8 cellular contexts compared by ENCODE assay signal in genomic region chr10:110354322-110354766, GRCh38. TPM values are rescaled to one million over a fixed set of nuclear protein-coding genes. Genes with fewer than 3 reads are reported as not detected.
DNase-seq lines count a peak whose midpoint lies in the region; FAIRE-seq and TF ChIP-seq lines count a peak whose summit lies in the region.

No MANE protein-coding gene starts in this region.

- TF ChIP-seq CTCF in cardiac muscle cell (IDR thresholded peaks at IDR 0.05; ENCODE audit: low read depth, low read length) (peak; percentile 88), prostate gland (IDR thresholded peaks at IDR 0.05) (peak in 3 of 4 experiments; percentile 37 to 74 (median 49))

- WGBS in prostate gland: 36% methylated on average over 11 of the region's 11 CpGs

- no peak for FAIRE-seq in HTR-8/SVneo (lab: Jason Lieb, UNC)

- H3K9me3 ChIP-seq in cardiac muscle cell (ENCODE audit: low read depth): no peaks in the 10 kb centered on the region
- H3K9me3 ChIP-seq in prostate gland: no peaks in the 10 kb centered on the region

- H3K27ac ChIP-seq in cardiac muscle cell (no peak overlapping the region), prostate gland (no peak overlapping the region)

- intact Hi-C loops in prostate gland (cut with DNase I): no loop called here

- peak; percentile 40 for DNase-seq in NCI-H1436 (lab: John Stamatoyannopoulos, UW)
- no peak for DNase-seq in NCI-H1436 treated with DMSO at 0.1 percent for 48 hours (lab: John Stamatoyannopoulos, UW)
- peak; percentile 71 for DNase-seq in HTR-8/SVneo (ENCODE audit: insufficient read length, low spot score)
- peak; percentile 28 for DNase-seq in SK-N-DZ (ENCODE audit: low spot score)
- DNase-seq in activated naive CD4-positive, alpha-beta T cell treated with anti-CD3 and anti-CD28 coated beads, Interleukin-2, amount 50 U/mL, for 16 hours: peak; percentile 79
- DNase-seq in cardiac muscle cell (ENCODE audit: low read depth in 1 of 2, low spot score in 1 of 2): peak; percentile 82 to 87
- DNase-seq in prostate gland (ENCODE audit: low spot score): peak; percentile 53
- DNase-seq in ureter (ENCODE audit: low spot score): peak; percentile 87

- H3K4me1 ChIP-seq in cardiac muscle cell (ENCODE audit: low read depth) (peaks cover 10% of the 10 kb centered on the region), prostate gland (replicated peaks) (no peaks in the 10 kb centered on the region)

- H3K27me3 ChIP-seq in cardiac muscle cell: no peaks in the 10 kb centered on the region
- H3K27me3 ChIP-seq in prostate gland (replicated peaks; ENCODE audit: insufficient read depth): no peaks in the 10 kb centered on the region

- TF ChIP-seq POLR2A in prostate gland (IDR thresholded peaks at IDR 0.05): no peak

- no peaks in the 10 kb centered on the region for H3K36me3 ChIP-seq in cardiac muscle cell
- H3K36me3 ChIP-seq in prostate gland: no peaks in the 10 kb centered on the region

- no peak overlapping the region for H3K4me3 ChIP-seq in cardiac muscle cell
- no peak overlapping the region for H3K4me3 ChIP-seq in prostate gland

RNA-seq across cellular contexts. Expression of gene SMNDC1, which starts 49.6 kb away (rescaled TPM):
- 9.5 and 10.3 TPM in 2 replicates for polyA plus RNA-seq in SK-N-DZ (2014; cell fraction: cytosol; rRNA removed)
- 16.1 and 25.1 TPM in 2 replicates for polyA plus RNA-seq in SK-N-DZ (2014; cell fraction: nucleus; rRNA removed)
- total RNA-seq in cardiac muscle cell: 12.4 and 13.5 TPM in 2 replicates
- 24.9 and 29.7 TPM in 2 replicates for polyA plus RNA-seq in cardiac muscle cell
- total RNA-seq in prostate gland: 10 to 100 TPM in 1 of 2 donors, 1 to 10 TPM in 1; 8.0 to 11.0 TPM
- total RNA-seq in ureter: 27.9 TPM
